ENCODE assay signal across 8 cellular contexts in genomic region chr4:40909363-40909876, GRCh38.
A peak's percentile ranks its signal among the peaks of the same experiment; 100 is the strongest.
DNase-seq lines count a peak whose midpoint lies in the region; TF ChIP-seq lines count a peak whose summit lies in the region.

No MANE protein-coding gene starts in this region.

- H3K4me3 Mint-ChIP-seq in Calu3 (ENCODE audit: low read depth, unreplicated experiment) = peak overlapping the region; percentile 50
- no peak overlapping the region for H3K4me3 Mint-ChIP-seq in activated T-helper 2 cell treated with anti-CD3 and anti-CD28 coated beads, Interferon-gamma antibody, Interleukin-2, Interleukin-4, amounts not matched to agents 10 μg/mL and 5 μg/mL and 100 μg/mL, durations not matched to agents 14 hours and 24 hours and 36 hours (ENCODE audit: low read depth)

- no peak overlapping the region for H3K4me3 ChIP-seq in mesodermal cell (ENCODE audit: extremely low read depth, insufficient read depth, low read length, poor library complexity, severe bottlenecking)

- intact Hi-C loops in Calu3 (cut with micrococcal nuclease; ENCODE audit: unreplicated experiment) = no loop called here
- intact Hi-C loops in activated T-helper 2 cell treated with anti-CD3 and anti-CD28 coated beads, Interferon-gamma antibody, Interleukin-2, Interleukin-4, amounts not matched to agents 10 μg/mL and 5 μg/mL and 100 μg/mL, durations not matched to agents 14 hours and 24 hours and 36 hours (cut with micrococcal nuclease) = loop anchor here (1.0 to 5.0 kb wide), 4 partner anchors 8 to 298 kb away; no protein-coding TSS in a partner anchor

- no peaks in the 10 kb centered on the region for H3K36me3 ChIP-seq in mesodermal cell (ENCODE audit: control insufficient read depth, insufficient read depth, low read length)

- no TSS peak for BruUV-seq in Calu3 (replicated peaks; lab: Mats Ljungman, UMichigan)

- TF ChIP-seq CTCF in Calu3 (IDR thresholded peaks at IDR 0.05; ENCODE audit: unreplicated experiment) = no peak

- H3K4me1 Mint-ChIP-seq in Calu3 (ENCODE audit: low read depth, unreplicated experiment) = peaks cover 21% of the 10 kb centered on the region
- peaks cover 23% of the 10 kb centered on the region for H3K4me1 Mint-ChIP-seq in activated T-helper 2 cell treated with anti-CD3 and anti-CD28 coated beads, Interferon-gamma antibody, Interleukin-2, Interleukin-4, amounts not matched to agents 10 μg/mL and 5 μg/mL and 100 μg/mL, durations not matched to agents 14 hours and 24 hours and 36 hours (ENCODE audit: low read depth)

- peak overlapping the region; percentile 83 for H3K27ac ChIP-seq in mesodermal cell (ENCODE audit: low read depth, low read length, severe bottlenecking)

- CTCF ChIA-PET in Calu3 (lab: Charles Lee) = no interaction called here

- 81 to 100% methylated on average over 2 to 4 of the region's 8 CpGs for WGBS in mesodermal cell (ENCODE audit: insufficient coverage in 2 of 2), 2 experiments

- H3K9me3 ChIP-seq in mesodermal cell (ENCODE audit: control insufficient read depth, low read length) = no peaks in the 10 kb centered on the region

- H3K27me3 Mint-ChIP-seq in Calu3 (ENCODE audit: unreplicated experiment) = no peaks in the 10 kb centered on the region
- no peaks in the 10 kb centered on the region for H3K27me3 Mint-ChIP-seq in activated T-helper 2 cell treated with anti-CD3 and anti-CD28 coated beads, Interferon-gamma antibody, Interleukin-2, Interleukin-4, amounts not matched to agents 10 μg/mL and 5 μg/mL and 100 μg/mL, durations not matched to agents 14 hours and 24 hours and 36 hours (ENCODE audit: low read depth)

- H3K9me3 Mint-ChIP-seq in Calu3 (ENCODE audit: low read depth, unreplicated experiment) = no peaks in the 10 kb centered on the region
- H3K9me3 Mint-ChIP-seq in activated T-helper 2 cell treated with anti-CD3 and anti-CD28 coated beads, Interferon-gamma antibody, Interleukin-2, Interleukin-4, amounts not matched to agents 10 μg/mL and 5 μg/mL and 100 μg/mL, durations not matched to agents 14 hours and 24 hours and 36 hours = no peaks in the 10 kb centered on the region

- H3K27ac Mint-ChIP-seq in Calu3 (ENCODE audit: unreplicated experiment) = peak overlapping the region; percentile 89
- peak overlapping the region; percentile 85 for H3K27ac Mint-ChIP-seq in activated T-helper 2 cell treated with anti-CD3 and anti-CD28 coated beads, Interferon-gamma antibody, Interleukin-2, Interleukin-4, amounts not matched to agents 10 μg/mL and 5 μg/mL and 100 μg/mL, durations not matched to agents 14 hours and 24 hours and 36 hours

- TF ChIP-seq POLR2A in erythroblast (IDR thresholded peaks at IDR 0.05; ENCODE audit: low read length) = no peak

- peaks cover 10% of the 10 kb centered on the region for H3K36me3 Mint-ChIP-seq in Calu3 (ENCODE audit: insufficient read depth, unreplicated experiment)
- H3K36me3 Mint-ChIP-seq in activated T-helper 2 cell treated with anti-CD3 and anti-CD28 coated beads, Interferon-gamma antibody, Interleukin-2, Interleukin-4, amounts not matched to agents 10 μg/mL and 5 μg/mL and 100 μg/mL, durations not matched to agents 14 hours and 24 hours and 36 hours (ENCODE audit: low read depth) = no peaks in the 10 kb centered on the region

- peaks cover 16% of the 10 kb centered on the region for H3K4me1 ChIP-seq in mesodermal cell (ENCODE audit: control insufficient read depth, insufficient read depth, low read length, poor library complexity, severe bottlenecking)

- DNase-seq in Calu3 (peak; percentile 28), NCI-H1092 (lab: John Stamatoyannopoulos, UW) (peak; percentile 11), erythroblast (lab: John Stamatoyannopoulos, UW) (no peak), D341Med (ENCODE audit: low spot score) (no peak), NCI-H1048 (lab: John Stamatoyannopoulos, UW) (no peak), middle frontal gyrus (ENCODE audit: extremely low spot score, low spot score) (no peak)
- no peak for DNase-seq in activated T-helper 2 cell treated with anti-CD3 and anti-CD28 coated beads, Interferon-gamma antibody, Interleukin-2, Interleukin-4, amounts not matched to agents 10 μg/mL and 5 μg/mL and 100 μg/mL, durations not matched to agents 14 hours and 24 hours and 36 hours (ENCODE audit: low spot score)

Comparison
In these comparisons a context has a peak if more than half of its experiments do, and no peak if none do; other contexts are left out.
1. DNase-seq: peak in Calu3 (single experiment) and NCI-H1092 (single experiment); none in activated T-helper 2 cell treated with anti-CD3 and anti-CD28 coated beads, Interferon-gamma antibody, Interleukin-2, Interleukin-4, amounts not matched to agents 10 μg/mL and 5 μg/mL and 100 μg/mL, durations not matched to agents 14 hours and 24 hours and 36 hours (single experiment), erythroblast (0 of 2), D341Med (single experiment), NCI-H1048 (single experiment) and middle frontal gyrus (single experiment).